Comparison of ENCODE assay signal across 8 cellular contexts in genomic region chr20:50309280-50309763, GRCh38.
DNase-seq lines count a peak whose midpoint lies in the region; ATAC-seq and TF ChIP-seq lines count a peak whose summit lies in the region.
"Had no signal": no experiment of that assay in that cellular context is flagged by ENCODE, and none has a peak within 500 bp of the region (broad histone marks: within the 10 kb centered on the region; RNA-seq: fewer than 3 reads in every experiment).

No MANE protein-coding gene starts in this region.

- H3K9me3 ChIP-seq in NT2/D1 (ENCODE audit: insufficient read depth, low read length) (no peaks in the 10 kb centered on the region), lung (ENCODE audit: control insufficient read depth in 2 of 2, insufficient read depth in 1 of 2, low read length in 1 of 2) (no peaks in the 10 kb centered on the region), testis (no peaks in the 10 kb centered on the region)

- TF ChIP-seq POLR2A in testis (IDR thresholded peaks at IDR 0.05), result no peak

- H3K27ac ChIP-seq in caudate nucleus (ENCODE audit: low read depth, low read length), result peak overlapping the region; percentile 22
- H3K27ac ChIP-seq in lung (ENCODE audit: low read depth in 1 of 2, low read length in 1 of 2), result peak overlapping the region; percentile 15 to 86
- H3K27ac ChIP-seq in testis, result peak overlapping the region; percentile 66 to 90

- peak overlapping the region; percentile 77 for H3K9ac ChIP-seq in NT2/D1 (ENCODE audit: insufficient read length, low read depth)

- H3K4me1 ChIP-seq in NT2/D1 (ENCODE audit: insufficient read depth, insufficient read length), result peaks cover 11% of the 10 kb centered on the region
- peaks cover 6 to 37% of the 10 kb centered on the region in 2 donors for H3K4me1 ChIP-seq in lung (ENCODE audit: control insufficient read depth in 2 of 2, insufficient read depth in 2 of 2, low read length in 2 of 2)
- H3K4me1 ChIP-seq in testis, result peaks cover 44% of the 10 kb centered on the region

- DNase-seq in NT2/D1 (ENCODE audit: low read depth, low spot score) (no peak), caudate nucleus (lab: John Stamatoyannopoulos, UW) (no peak), lung (ENCODE audit: low spot score) (no peak), testis (no peak), putamen (ENCODE audit: low spot score) (no peak), DMS53 treated with DMSO at 0.1 percent for 48 hours (lab: John Stamatoyannopoulos, UW; ENCODE audit: unreplicated experiment) (no peak)
- DNase-seq: central memory CD4-positive, alpha-beta T cell had no signal

- no peak for TF ChIP-seq CTCF in lung (IDR thresholded peaks at IDR 0.05; ENCODE audit: control extremely low read depth, extremely low read depth)
- TF ChIP-seq CTCF in testis (IDR thresholded peaks at IDR 0.05), result no peak

- intact Hi-C loops in testis (cut with DNase I; ENCODE audit: low total_unique reads), result loop anchor here (2.0 kb wide), 1 partner anchor 117 kb away; no protein-coding TSS in a partner anchor

- H3K27me3 ChIP-seq in NT2/D1 (ENCODE audit: insufficient read depth, insufficient read length) (no peaks in the 10 kb centered on the region), lung (ENCODE audit: control insufficient read depth, insufficient read depth) (no peaks in the 10 kb centered on the region), testis (no peaks in the 10 kb centered on the region)

- no peaks in the 10 kb centered on the region for H3K36me3 ChIP-seq in NT2/D1 (ENCODE audit: insufficient read depth, insufficient read length, low read length)
- H3K36me3 ChIP-seq in lung (ENCODE audit: control insufficient read depth in 2 of 2, insufficient read depth in 2 of 2, low read length in 2 of 2), result no peaks in the 10 kb centered on the region
- H3K36me3 ChIP-seq in testis (ENCODE audit: low read depth, missing control alignments), result no peaks in the 10 kb centered on the region

- peak overlapping the region; percentile 27 for H3K4me3 ChIP-seq in NT2/D1 (ENCODE audit: insufficient read length, low read depth)
- H3K4me3 ChIP-seq in lung, result no peak overlapping the region
- H3K4me3 ChIP-seq in testis, result no peak overlapping the region

- ATAC-seq in lung (ENCODE audit: insufficient read depth, low FRiP score) (no peak), HG02973 (IDR thresholded peaks at IDR 0.05; ENCODE audit: unreplicated experiment) (no peak)

- 47 to 69% methylated on average over 11 of the region's 11 CpGs for WGBS in lung, 2 donors
- WGBS in testis, 2 donors, result 33 to 41% methylated on average over 10 to 11 of the region's 11 CpGs

Comparison
In these comparisons a context has a peak if more than half of its experiments do, and no peak if none do; other contexts are left out.
1. H3K27ac ChIP-seq: peak in every context shown above with its lines; median percentile 78 in testis; 50 in lung; 22 in caudate nucleus.